ENCODE assay signal across 14 cellular contexts in genomic region chr1:224287714-224288113, GRCh38. TPM values are rescaled to one million over a fixed set of nuclear protein-coding genes. Genes with fewer than 3 reads are reported as not detected.
DNase-seq lines count a peak whose midpoint lies in the region; ATAC-seq and TF ChIP-seq lines count a peak whose summit lies in the region.
"Had no signal": no experiment of that assay in that cellular context is flagged by ENCODE, and none has a peak within 500 bp of the region (broad histone marks: within the 10 kb centered on the region; RNA-seq: fewer than 3 reads in every experiment).

No MANE protein-coding gene starts in this region.

- H3K36me3 ChIP-seq in breast epithelium, result peaks cover 13% of the 10 kb centered on the region
- peaks cover 31% of the 10 kb centered on the region for H3K36me3 ChIP-seq in effector memory CD4-positive, alpha-beta T cell (ENCODE audit: control insufficient read depth, insufficient read depth, low read length)

- no peaks in the 10 kb centered on the region for H3K9me3 ChIP-seq in breast epithelium
- no peaks in the 10 kb centered on the region for H3K9me3 ChIP-seq in effector memory CD4-positive, alpha-beta T cell (ENCODE audit: control insufficient read depth, low read length)

- no peaks in the 10 kb centered on the region for H3K27me3 ChIP-seq in breast epithelium
- H3K27me3 ChIP-seq in effector memory CD4-positive, alpha-beta T cell (replicated peaks; ENCODE audit: control insufficient read depth, insufficient read depth, low read length, poor library complexity, severe bottlenecking), result no peaks in the 10 kb centered on the region

- no peak for ATAC-seq in GM21360 (IDR thresholded peaks at IDR 0.05; ENCODE audit: unreplicated experiment)
- no peak for ATAC-seq in GM21528 (IDR thresholded peaks at IDR 0.05; ENCODE audit: low FRiP score, unreplicated experiment)
- ATAC-seq: activated CD8-positive, alpha-beta T cell treated with anti-CD3 and anti-CD28 coated beads for 36 hours; activated T-cell treated with anti-CD3 and anti-CD28 coated beads, Interleukin-2, amount 50 U/mL, for 72 hours had no signal

- H3K4me1 ChIP-seq in breast epithelium, result no peaks in the 10 kb centered on the region
- H3K4me1 ChIP-seq in effector memory CD4-positive, alpha-beta T cell (ENCODE audit: control insufficient read depth, insufficient read depth, low read length, poor library complexity, severe bottlenecking), result no peaks in the 10 kb centered on the region

- H3K4me3 ChIP-seq in breast epithelium, result no peak overlapping the region
- H3K4me3 ChIP-seq in effector memory CD4-positive, alpha-beta T cell (ENCODE audit: insufficient read depth, low read depth, low read length, poor library complexity, severe bottlenecking), result no peak overlapping the region

- TF ChIP-seq POLR2A in breast epithelium (IDR thresholded peaks at IDR 0.05), result no peak

- intact Hi-C loops in breast epithelium (cut with DNase I; ENCODE audit: low total_unique reads), result no loop called here

- DNase-seq in DMS79 (lab: John Stamatoyannopoulos, UW) (peak; percentile 37), NCI-H345 (lab: John Stamatoyannopoulos, UW) (peak; percentile 35), foreskin melanocyte (peak; percentile 9), midbrain (lab: John Stamatoyannopoulos, UW) (peak; percentile 77), breast epithelium (ENCODE audit: low spot score in 2 of 2) (no peak)
- no peak for DNase-seq in effector memory CD4-positive, alpha-beta T cell
- DNase-seq: activated CD8-positive, alpha-beta T cell treated with anti-CD3 and anti-CD28 coated beads for 36 hours; activated T-cell treated with anti-CD3 and anti-CD28 coated beads, Interleukin-2, amount 50 U/mL, for 72 hours; GF-D8; mesenchymal stem cell; NCI-H1930; stimulated activated CD4-positive, alpha-beta T cell treated with anti-CD3 and anti-CD28 coated beads, Interleukin-4, amount 100 ng/mL, for 4 hours had no signal

- TF ChIP-seq CTCF in breast epithelium (IDR thresholded peaks at IDR 0.05), result no peak

- no peak overlapping the region for H3K27ac ChIP-seq in breast epithelium
- no peak overlapping the region for H3K27ac ChIP-seq in effector memory CD4-positive, alpha-beta T cell (ENCODE audit: insufficient read depth, low read length, poor library complexity, severe bottlenecking)

RNA-seq across cellular contexts. Expression of gene NVL, which starts 42.3 kb away (rescaled TPM):
- 10 to 100 TPM; 16.0 to 46.0 (median 30.8) TPM for total RNA-seq in breast epithelium

Comparison
In these comparisons a context has a peak if more than half of its experiments do, and no peak if none do; other contexts are left out.
1. DNase-seq: peak in DMS79 (single experiment), NCI-H345 (single experiment), foreskin melanocyte (single experiment) and midbrain (single experiment); none in breast epithelium (0 of 2) and effector memory CD4-positive, alpha-beta T cell (0 of 3).